In genomic region chr9:128484686-128485413, GRCh38 we compare ENCODE assay signal across 21 cellular contexts. TPM values are rescaled to one million over a fixed set of nuclear protein-coding genes. Genes with fewer than 3 reads are reported as not detected.
DNase-seq lines count a peak whose midpoint lies in the region; ATAC-seq and TF ChIP-seq lines count a peak whose summit lies in the region.
"Had no signal": no experiment of that assay in that cellular context is flagged by ENCODE, and none has a peak within 500 bp of the region (broad histone marks: within the 10 kb centered on the region; RNA-seq: fewer than 3 reads in every experiment).

No MANE protein-coding gene starts in this region.

- H3K79me1 ChIP-seq in neuronal stem cell (ENCODE audit: low read depth, low read length) = no peaks in the 10 kb centered on the region

- H3K36me3 ChIP-seq in H7 (replicated peaks; ENCODE audit: control insufficient read depth, insufficient read depth, low read length) (peaks cover 7% of the 10 kb centered on the region), neuronal stem cell (replicated peaks in 1 of 2; ENCODE audit: control insufficient read depth in 2 of 2, insufficient read depth in 2 of 2, low read length in 2 of 2) (peaks cover 33 to 94% of the 10 kb centered on the region in 2 donors)

- H3K27me3 Mint-ChIP-seq in activated T-helper 1 cell treated with anti-CD3 and anti-CD28 coated beads, Interleukin-12 subunit alpha, Interleukin-12 subunit beta, Interleukin-2, Interleukin-4 antibody, amounts not matched to agents 30 ng/mL and 10 ng/mL and 1 ng/mL, durations not matched to agents 14 hours and 24 hours and 36 hours (ENCODE audit: insufficient read depth) = no peaks in the 10 kb centered on the region
- H3K27me3 Mint-ChIP-seq in osteocyte (ENCODE audit: unreplicated experiment) = no peaks in the 10 kb centered on the region
- H3K27me3 Mint-ChIP-seq: CD4-positive, alpha-beta T cell; IgD-negative memory B cell had no signal

- H3K9ac ChIP-seq in neuronal stem cell (ENCODE audit: low read depth, low read length, poor library complexity) = peak overlapping the region; percentile 25

- peak overlapping the region; percentile 40 for H3K27ac Mint-ChIP-seq in activated T-helper 1 cell treated with anti-CD3 and anti-CD28 coated beads, Interleukin-12 subunit alpha, Interleukin-12 subunit beta, Interleukin-2, Interleukin-4 antibody, amounts not matched to agents 30 ng/mL and 10 ng/mL and 1 ng/mL, durations not matched to agents 14 hours and 24 hours and 36 hours
- no peak overlapping the region for H3K27ac Mint-ChIP-seq in osteocyte (ENCODE audit: unreplicated experiment)
- H3K27ac Mint-ChIP-seq: CD4-positive, alpha-beta T cell; IgD-negative memory B cell had no signal

- H3K36me3 Mint-ChIP-seq in activated T-helper 1 cell treated with anti-CD3 and anti-CD28 coated beads, Interleukin-12 subunit alpha, Interleukin-12 subunit beta, Interleukin-2, Interleukin-4 antibody, amounts not matched to agents 30 ng/mL and 10 ng/mL and 1 ng/mL, durations not matched to agents 14 hours and 24 hours and 36 hours (ENCODE audit: low read depth) = peaks cover 47% of the 10 kb centered on the region
- peaks cover 51% of the 10 kb centered on the region for H3K36me3 Mint-ChIP-seq in osteocyte (ENCODE audit: unreplicated experiment)

- no peak overlapping the region for H3K4ac ChIP-seq in neuronal stem cell (ENCODE audit: low read length)

- 100% methylated on average over 1 of the region's 17 CpGs; no CpG with 5 or more reads in 1 of the 2 donors for WGBS in neuronal stem cell (ENCODE audit: extremely low coverage in 2 of 2, insufficient read length in 2 of 2, insufficient replicate concordance in 1 of 2), 2 donors

- no peaks in the 10 kb centered on the region for H3K9me3 Mint-ChIP-seq in activated T-helper 1 cell treated with anti-CD3 and anti-CD28 coated beads, Interleukin-12 subunit alpha, Interleukin-12 subunit beta, Interleukin-2, Interleukin-4 antibody, amounts not matched to agents 30 ng/mL and 10 ng/mL and 1 ng/mL, durations not matched to agents 14 hours and 24 hours and 36 hours
- H3K9me3 Mint-ChIP-seq in osteocyte (ENCODE audit: unreplicated experiment) = no peaks in the 10 kb centered on the region
- H3K9me3 Mint-ChIP-seq: CD4-positive, alpha-beta T cell; IgD-negative memory B cell had no signal

- TF ChIP-seq CTCF in osteocyte (IDR thresholded peaks at IDR 0.05) (no peak), coronary artery (IDR thresholded peaks at IDR 0.05) (no peak)

- no peak overlapping the region for H2AK5ac ChIP-seq in neuronal stem cell (ENCODE audit: low read depth, low read length)

- no peak overlapping the region for H2AFZ ChIP-seq in neuronal stem cell (ENCODE audit: low read length)

- no peak overlapping the region for H3K23ac ChIP-seq in neuronal stem cell (ENCODE audit: low read depth, low read length, poor library complexity)

- H3K9me3 ChIP-seq in neuronal stem cell (replicated peaks in 1 of 2; ENCODE audit: control insufficient read depth in 2 of 2, insufficient read depth in 1 of 2, low read depth in 1 of 2, low read length in 2 of 2) = no peaks in the 10 kb centered on the region
- H3K9me3 ChIP-seq: Caco-2, SJSA1 had no signal

- H4K91ac ChIP-seq in neuronal stem cell (ENCODE audit: low read depth, low read length, poor library complexity) = no peak overlapping the region

- H3K4me1 ChIP-seq in neuronal stem cell (ENCODE audit: control insufficient read depth in 2 of 2, insufficient read depth in 1 of 2, low read depth in 1 of 2, low read length in 2 of 2) = no peaks in the 10 kb centered on the region
- H3K4me1 ChIP-seq: Caco-2 had no signal

- no peak overlapping the region for H3K4me2 ChIP-seq in neuronal stem cell (ENCODE audit: insufficient read depth, low read length, poor library complexity, severe bottlenecking)

- no peak overlapping the region for H2BK15ac ChIP-seq in neuronal stem cell (ENCODE audit: low read length)

- no peak overlapping the region for H4K8ac ChIP-seq in neuronal stem cell (ENCODE audit: low read depth, low read length)

- H3K14ac ChIP-seq in neuronal stem cell (ENCODE audit: low read length) = no peak overlapping the region

- no peak overlapping the region for H2BK5ac ChIP-seq in neuronal stem cell (ENCODE audit: low read length)

- no peak overlapping the region for H3K18ac ChIP-seq in neuronal stem cell (ENCODE audit: low read length)

- no peak for ATAC-seq in HG03139 (IDR thresholded peaks at IDR 0.05; ENCODE audit: unreplicated experiment)

- no peaks in the 10 kb centered on the region for H3K4me1 Mint-ChIP-seq in activated T-helper 1 cell treated with anti-CD3 and anti-CD28 coated beads, Interleukin-12 subunit alpha, Interleukin-12 subunit beta, Interleukin-2, Interleukin-4 antibody, amounts not matched to agents 30 ng/mL and 10 ng/mL and 1 ng/mL, durations not matched to agents 14 hours and 24 hours and 36 hours (ENCODE audit: low read depth)
- H3K4me1 Mint-ChIP-seq in osteocyte (ENCODE audit: unreplicated experiment) = no peaks in the 10 kb centered on the region
- H3K4me1 Mint-ChIP-seq: IgD-negative memory B cell had no signal

- H3K27ac ChIP-seq in neuronal stem cell (replicated peaks; ENCODE audit: low read length) (no peak overlapping the region), coronary artery (no peak overlapping the region)
- H3K27ac ChIP-seq: SJSA1 had no signal

- H3K27me3 ChIP-seq in H7 (ENCODE audit: control insufficient read depth, insufficient read depth, low read length) (no peaks in the 10 kb centered on the region), neuronal stem cell (ENCODE audit: control insufficient read depth in 3 of 3, insufficient read depth in 3 of 3, low read depth in 1 of 3, low read length in 3 of 3) (no peaks in the 10 kb centered on the region)
- H3K27me3 ChIP-seq: SJSA1 had no signal

- H3K4me3 ChIP-seq in H7 (ENCODE audit: insufficient read depth, low read depth, low read length) = no peak overlapping the region
- H3K4me3 ChIP-seq in neuronal stem cell (ENCODE audit: low read length in 2 of 2) = no peak overlapping the region
- H3K4me3 ChIP-seq in coronary artery = no peak overlapping the region
- H3K4me3 ChIP-seq: SJSA1 had no signal

- DNase-seq in H7 (peak; percentile 65), iPS-NIHi7 (ENCODE audit: extremely low spot score) (peak; percentile 22), neuronal stem cell (ENCODE audit: low spot score) (no peak), osteocyte (ENCODE audit: extremely low spot score, unreplicated experiment) (no peak), COLO668 (lab: John Stamatoyannopoulos, UW; ENCODE audit: unreplicated experiment) (no peak), coronary artery (ENCODE audit: low spot score) (no peak)
- DNase-seq in activated T-helper 1 cell treated with anti-CD3 and anti-CD28 coated beads, Interleukin-12 subunit alpha, Interleukin-12 subunit beta, Interleukin-2, Interleukin-4 antibody, amounts not matched to agents 30 ng/mL and 10 ng/mL and 1 ng/mL, durations not matched to agents 14 hours and 24 hours and 36 hours (ENCODE audit: low spot score) = no peak
- DNase-seq: Caco-2; CD4-positive, alpha-beta T cell; DND-41; HCEC 1CT; Karpas-422; NCI-H1417 treated with DMSO at 0.1 percent for 48 hours; NCI-H187 treated with DMSO at 0.1 percent for 48 hours; NCI-H2107; NCI-H446 treated with DMSO at 0.1 percent for 48 hours; NCI-H526 treated with DMSO at 0.1 percent for 48 hours; OCI-M1 had no signal

- no peak overlapping the region for H3K4me3 Mint-ChIP-seq in activated T-helper 1 cell treated with anti-CD3 and anti-CD28 coated beads, Interleukin-12 subunit alpha, Interleukin-12 subunit beta, Interleukin-2, Interleukin-4 antibody, amounts not matched to agents 30 ng/mL and 10 ng/mL and 1 ng/mL, durations not matched to agents 14 hours and 24 hours and 36 hours
- H3K4me3 Mint-ChIP-seq in osteocyte (ENCODE audit: unreplicated experiment) = no peak overlapping the region
- H3K4me3 Mint-ChIP-seq: CD4-positive, alpha-beta T cell; IgD-negative memory B cell had no signal

- intact Hi-C loops in activated T-helper 1 cell treated with anti-CD3 and anti-CD28 coated beads, Interleukin-12 subunit alpha, Interleukin-12 subunit beta, Interleukin-2, Interleukin-4 antibody, amounts not matched to agents 30 ng/mL and 10 ng/mL and 1 ng/mL, durations not matched to agents 14 hours and 24 hours and 36 hours (cut with micrococcal nuclease) = no loop called here

- no peak overlapping the region for H2BK120ac ChIP-seq in neuronal stem cell (ENCODE audit: low read depth, low read length)

- H2BK12ac ChIP-seq in neuronal stem cell (ENCODE audit: low read length) = no peak overlapping the region

RNA-seq across cellular contexts. Expression of gene GLE1, which starts 19.7 kb away (rescaled TPM):
- total RNA-seq in H7 (2014; rRNA removed; shearing (Covaris generic)) = 21.2 and 24.5 TPM in 2 replicates
- total RNA-seq in activated T-helper 1 cell treated with anti-CD3 and anti-CD28 coated beads, Interleukin-12 subunit alpha, Interleukin-12 subunit beta, Interleukin-2, Interleukin-4 antibody, amounts not matched to agents 30 ng/mL and 10 ng/mL and 1 ng/mL, durations not matched to agents 14 hours and 24 hours and 36 hours = 51.4 and 52.0 TPM in 2 replicates
- 12.1 TPM for polyA plus RNA-seq in neuronal stem cell (2013, experiment 1 of 2)
- polyA plus RNA-seq in neuronal stem cell (2013, experiment 2 of 2) = 11.8 TPM
- total RNA-seq in osteocyte = 17.2 and 17.4 TPM in 2 replicates

RNA-seq across cellular contexts. Expression of gene ODF2, which starts 29.0 kb away (rescaled TPM):
- 12.0 and 15.8 TPM in 2 replicates for total RNA-seq in H7 (2014; rRNA removed; shearing (Covaris generic))
- total RNA-seq in activated T-helper 1 cell treated with anti-CD3 and anti-CD28 coated beads, Interleukin-12 subunit alpha, Interleukin-12 subunit beta, Interleukin-2, Interleukin-4 antibody, amounts not matched to agents 30 ng/mL and 10 ng/mL and 1 ng/mL, durations not matched to agents 14 hours and 24 hours and 36 hours = 55.6 and 57.6 TPM in 2 replicates
- 27.4 TPM for polyA plus RNA-seq in neuronal stem cell (2013, experiment 1 of 2)
- polyA plus RNA-seq in neuronal stem cell (2013, experiment 2 of 2) = 27.8 TPM
- total RNA-seq in osteocyte = 37.7 and 40.5 TPM in 2 replicates

Comparison
In these comparisons a context has a peak if more than half of its experiments do, and no peak if none do; other contexts are left out.
1. DNase-seq: peak in H7 (single experiment) and iPS-NIHi7 (single experiment); none in activated T-helper 1 cell treated with anti-CD3 and anti-CD28 coated beads, Interleukin-12 subunit alpha, Interleukin-12 subunit beta, Interleukin-2, Interleukin-4 antibody, amounts not matched to agents 30 ng/mL and 10 ng/mL and 1 ng/mL, durations not matched to agents 14 hours and 24 hours and 36 hours (single experiment), neuronal stem cell (single experiment), osteocyte (single experiment), COLO668 (single experiment) and coronary artery (single experiment).